Comparison of ENCODE assay signal across 2 cellular contexts in the genomic region with DNA sequence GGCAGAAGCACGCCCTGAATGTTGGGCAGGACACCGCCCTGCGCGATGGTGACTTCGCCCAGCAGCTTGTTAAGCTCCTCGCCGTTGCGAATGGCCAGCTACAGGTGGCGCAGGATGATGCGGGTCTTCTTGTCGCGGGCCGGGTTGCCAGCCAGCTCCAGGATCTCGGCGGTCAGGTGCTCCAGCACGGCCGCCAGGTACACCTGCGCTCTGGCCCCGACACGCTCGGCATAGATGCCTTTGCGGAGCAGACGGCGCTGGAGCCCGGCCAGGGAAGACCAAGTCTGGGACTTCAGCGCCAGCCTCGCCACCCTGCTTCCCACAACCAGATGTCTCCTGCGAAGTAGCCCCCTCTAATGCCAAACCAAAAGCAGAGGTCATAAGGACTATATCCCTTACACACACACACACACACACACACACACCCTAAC.
A peak's percentile ranks its signal among the peaks of the same experiment; 100 is the strongest.
TF ChIP-seq lines count a peak whose summit lies in the region.

No MANE protein-coding gene starts in this region.

TF ChIP-seq in liver, 16 proteins besides CTCF, POLR2A, EP300 and RAD21 (continued from another document):
- TF ChIP-seq GABPA (IDR thresholded peaks at IDR 0.05 in 1 of 2, conservative IDR thresholded peaks at IDR 0.05 in 1 of 2) (no peak), HNF4A (conservative IDR thresholded peaks at IDR 0.05) (peak in 1 of 2 donors; percentile 78), NR2F2 (IDR thresholded peaks at IDR 0.05) (no peak), SP1 (IDR thresholded peaks at IDR 0.05) (peak; percentile 40)

TF ChIP-seq in SK-N-SH, 30 proteins besides CTCF, POLR2A, EP300 and RAD21 (continued from another document):
- TF ChIP-seq, protein P1, sequence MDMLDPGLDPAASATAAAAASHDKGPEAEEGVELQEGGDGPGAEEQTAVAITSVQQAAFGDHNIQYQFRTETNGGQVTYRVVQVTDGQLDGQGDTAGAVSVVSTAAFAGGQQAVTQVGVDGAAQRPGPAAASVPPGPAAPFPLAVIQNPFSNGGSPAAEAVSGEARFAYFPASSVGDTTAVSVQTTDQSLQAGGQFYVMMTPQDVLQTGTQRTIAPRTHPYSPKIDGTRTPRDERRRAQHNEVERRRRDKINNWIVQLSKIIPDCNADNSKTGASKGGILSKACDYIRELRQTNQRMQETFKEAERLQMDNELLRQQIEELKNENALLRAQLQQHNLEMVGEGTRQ (IDR thresholded peaks at IDR 0.05; ENCODE audit: borderline replicate concordance, low read depth, low read length), result no peak
- TF ChIP-seq RFX5 (IDR thresholded peaks at IDR 0.05; ENCODE audit: low read length) (no peak), MEF2A (IDR thresholded peaks at IDR 0.05; ENCODE audit: borderline replicate concordance, low read depth) (no peak), GABPA (IDR thresholded peaks at IDR 0.05; ENCODE audit: low read depth) (no peak), FOXM1 (IDR thresholded peaks at IDR 0.05; ENCODE audit: low read depth) (no peak), TEAD4 (IDR thresholded peaks at IDR 0.05; ENCODE audit: borderline replicate concordance, insufficient read depth) (no peak), TAF1 (IDR thresholded peaks at IDR 0.05; ENCODE audit: borderline replicate concordance, low read depth, low read length) (no peak)
